ENCODE assay signal across 15 cellular contexts in the genomic region with DNA sequence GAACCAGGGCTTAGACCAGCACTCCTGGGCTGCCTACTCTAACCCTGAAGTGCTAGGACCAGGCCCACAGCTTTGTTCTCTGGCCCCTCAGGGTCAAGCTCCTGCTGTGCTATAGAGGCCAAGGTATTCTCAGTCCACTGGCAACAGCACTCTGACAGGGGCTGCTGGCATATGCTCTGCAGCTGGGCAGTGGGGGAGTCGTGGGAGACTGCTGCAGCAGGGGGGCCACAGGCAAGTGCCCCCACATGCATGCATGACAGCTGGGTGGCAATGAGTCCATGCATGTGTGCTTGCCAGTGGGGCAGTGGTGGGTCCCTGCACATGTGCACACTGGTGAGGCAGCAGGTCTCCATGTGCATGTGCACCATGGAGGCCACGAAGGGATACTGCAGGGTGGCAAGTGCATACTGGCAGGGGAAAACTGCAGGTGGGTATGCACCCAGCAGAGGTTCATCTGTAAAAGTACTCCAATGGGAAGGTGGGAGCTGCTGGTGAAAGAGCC.
DNase-seq lines count a peak whose midpoint lies in the region; ATAC-seq lines count a peak whose summit lies in the region.
"Had no signal": no experiment of that assay in that cellular context is flagged by ENCODE, and none has a peak within 500 bp of the region (broad histone marks: within the 10 kb centered on the region; RNA-seq: fewer than 3 reads in every experiment).

No MANE protein-coding gene starts in this region.

- no peak overlapping the region for H3K4me2 ChIP-seq in trophoblast cell (ENCODE audit: low read length)
- H3K4me2 ChIP-seq: BLaER1 had no signal

- H3K27me3 Mint-ChIP-seq in activated naive CD8-positive, alpha-beta T cell treated with anti-CD3 and anti-CD28 coated beads, Interleukin-2, amount 50 U/mL, for 24 hours, result no peaks in the 10 kb centered on the region
- H3K27me3 Mint-ChIP-seq in activated naive CD8-positive, alpha-beta T cell treated with anti-CD3 and anti-CD28 coated beads for 36 hours, result no peaks in the 10 kb centered on the region
- no peaks in the 10 kb centered on the region for H3K27me3 Mint-ChIP-seq in activated T-cell treated with anti-CD3 and anti-CD28 coated beads, Interleukin-2, amount 50 U/mL, for 72 hours (ENCODE audit: low read depth)
- H3K27me3 Mint-ChIP-seq: IgD-negative memory B cell had no signal

- H4K91ac ChIP-seq in trophoblast cell (ENCODE audit: low read depth, low read length), result no peak overlapping the region

- H3K27ac ChIP-seq in trophoblast cell (ENCODE audit: low read depth, low read length), result no peak overlapping the region
- H3K27ac ChIP-seq: BLaER1, GM23248 had no signal

- H3K79me1 ChIP-seq in trophoblast cell (ENCODE audit: low read length), result no peaks in the 10 kb centered on the region

- H3K27me3 ChIP-seq in trophoblast cell (ENCODE audit: insufficient read depth, low read length), result no peaks in the 10 kb centered on the region
- H3K27me3 ChIP-seq: BLaER1 had no signal

- H2AK5ac ChIP-seq in trophoblast cell (ENCODE audit: low read length), result no peak overlapping the region

- H4K12ac ChIP-seq in trophoblast cell (ENCODE audit: low read depth, low read length), result no peak overlapping the region

- no peaks in the 10 kb centered on the region for H3K36me3 ChIP-seq in trophoblast cell (ENCODE audit: control insufficient read depth in 1 of 2, insufficient read depth in 2 of 2, low read length in 2 of 2)
- H3K36me3 ChIP-seq: BLaER1 had no signal

- no peak overlapping the region for H3K14ac ChIP-seq in trophoblast cell (ENCODE audit: low read length)

- H4K8ac ChIP-seq in trophoblast cell (ENCODE audit: low read depth, low read length), result no peak overlapping the region

- H3K9ac ChIP-seq in trophoblast cell (ENCODE audit: low read length), result no peak overlapping the region
- H3K9ac ChIP-seq: BLaER1, GM23248 had no signal

- H3K4me3 Mint-ChIP-seq in activated naive CD8-positive, alpha-beta T cell treated with anti-CD3 and anti-CD28 coated beads, Interleukin-2, amount 50 U/mL, for 24 hours, result no peak overlapping the region
- H3K4me3 Mint-ChIP-seq in activated naive CD8-positive, alpha-beta T cell treated with anti-CD3 and anti-CD28 coated beads for 36 hours, result no peak overlapping the region
- H3K4me3 Mint-ChIP-seq in activated T-cell treated with anti-CD3 and anti-CD28 coated beads, Interleukin-2, amount 50 U/mL, for 72 hours, result no peak overlapping the region
- H3K4me3 Mint-ChIP-seq: CD8-positive, alpha-beta memory T cell; H9; IgD-negative memory B cell had no signal

- peaks cover 22% of the 10 kb centered on the region for H3K9me3 Mint-ChIP-seq in activated naive CD8-positive, alpha-beta T cell treated with anti-CD3 and anti-CD28 coated beads, Interleukin-2, amount 50 U/mL, for 24 hours
- H3K9me3 Mint-ChIP-seq in activated naive CD8-positive, alpha-beta T cell treated with anti-CD3 and anti-CD28 coated beads for 36 hours, result peaks cover 4% of the 10 kb centered on the region
- peaks cover 13 to 16% of the 10 kb centered on the region in 2 donors for H3K9me3 Mint-ChIP-seq in activated T-cell treated with anti-CD3 and anti-CD28 coated beads, Interleukin-2, amount 50 U/mL, for 72 hours

- no peaks in the 10 kb centered on the region for H3K36me3 Mint-ChIP-seq in activated naive CD8-positive, alpha-beta T cell treated with anti-CD3 and anti-CD28 coated beads, Interleukin-2, amount 50 U/mL, for 24 hours (ENCODE audit: low read depth)
- no peaks in the 10 kb centered on the region for H3K36me3 Mint-ChIP-seq in activated naive CD8-positive, alpha-beta T cell treated with anti-CD3 and anti-CD28 coated beads for 36 hours
- peaks cover 0 to 1% of the 10 kb centered on the region in 2 donors for H3K36me3 Mint-ChIP-seq in activated T-cell treated with anti-CD3 and anti-CD28 coated beads, Interleukin-2, amount 50 U/mL, for 72 hours (ENCODE audit: insufficient read depth in 2 of 2)
- H3K36me3 Mint-ChIP-seq: CD8-positive, alpha-beta memory T cell; IgD-negative memory B cell had no signal

- H2BK120ac ChIP-seq in trophoblast cell (ENCODE audit: insufficient read depth, low read length, poor library complexity), result no peak overlapping the region

- no peak overlapping the region for H2BK5ac ChIP-seq in trophoblast cell (ENCODE audit: low read depth, low read length, poor library complexity)

- H3K4ac ChIP-seq in trophoblast cell (ENCODE audit: low read depth, low read length), result no peak overlapping the region

- no CpG with 5 or more reads among the region's 2 CpGs for WGBS in trophoblast cell (ENCODE audit: extremely low coverage, insufficient coverage, insufficient read length)

- H3K18ac ChIP-seq in trophoblast cell (ENCODE audit: low read length), result no peak overlapping the region

- no peaks in the 10 kb centered on the region for H3K4me1 ChIP-seq in trophoblast cell (ENCODE audit: control insufficient read depth in 1 of 2, insufficient read depth in 2 of 2, low read length in 2 of 2)
- H3K4me1 ChIP-seq: BLaER1 had no signal

- peak overlapping the region; percentile 49 for H3K4me3 ChIP-seq in trophoblast cell (ENCODE audit: low read depth, low read length)
- H3K4me3 ChIP-seq: BLaER1, GM23248 had no signal

- H3K23ac ChIP-seq in trophoblast cell (ENCODE audit: low read length), result peak overlapping the region; percentile 7

- ATAC-seq in activated naive CD8-positive, alpha-beta T cell treated with anti-CD3 and anti-CD28 coated beads, Interleukin-2, amount 50 U/mL, for 24 hours, result peak; percentile 20
- peak; percentile 26 for ATAC-seq in esophagus mucosa
- no peak for ATAC-seq in activated T-cell treated with anti-CD3 and anti-CD28 coated beads, Interleukin-2, amount 50 U/mL, for 72 hours (replicated peaks in 1 of 2)

- no peaks in the 10 kb centered on the region for H3K4me1 Mint-ChIP-seq in activated naive CD8-positive, alpha-beta T cell treated with anti-CD3 and anti-CD28 coated beads, Interleukin-2, amount 50 U/mL, for 24 hours
- H3K4me1 Mint-ChIP-seq in activated naive CD8-positive, alpha-beta T cell treated with anti-CD3 and anti-CD28 coated beads for 36 hours, result no peaks in the 10 kb centered on the region
- no peaks in the 10 kb centered on the region for H3K4me1 Mint-ChIP-seq in activated T-cell treated with anti-CD3 and anti-CD28 coated beads, Interleukin-2, amount 50 U/mL, for 72 hours (ENCODE audit: low read depth)
- H3K4me1 Mint-ChIP-seq: CD8-positive, alpha-beta memory T cell; H9; IgD-negative memory B cell had no signal

- no peaks in the 10 kb centered on the region for H3K79me2 ChIP-seq in trophoblast cell (ENCODE audit: control insufficient read depth, insufficient read depth, low read length, poor library complexity)

- DNase-seq in activated naive CD8-positive, alpha-beta T cell treated with anti-CD3 and anti-CD28 coated beads, Interleukin-2, amount 50 U/mL, for 24 hours, result no peak
- DNase-seq in activated naive CD8-positive, alpha-beta T cell treated with anti-CD3 and anti-CD28 coated beads for 36 hours, result no peak
- DNase-seq in trophoblast cell (no peak), retina (no peak)
- no peak for DNase-seq in activated T-cell treated with anti-CD3 and anti-CD28 coated beads, Interleukin-2, amount 50 U/mL, for 72 hours
- DNase-seq in effector CD8-positive, alpha-beta T cell (lab: John Stamatoyannopoulos, UW), result no peak
- DNase-seq: 8988T; AML-193; CD8-positive, alpha-beta memory T cell; DMS53; GM23248; H9 had no signal

- H2BK12ac ChIP-seq in trophoblast cell (ENCODE audit: low read length), result no peak overlapping the region

- no peak overlapping the region for H3K27ac Mint-ChIP-seq in activated naive CD8-positive, alpha-beta T cell treated with anti-CD3 and anti-CD28 coated beads, Interleukin-2, amount 50 U/mL, for 24 hours
- no peak overlapping the region for H3K27ac Mint-ChIP-seq in activated naive CD8-positive, alpha-beta T cell treated with anti-CD3 and anti-CD28 coated beads for 36 hours
- no peak overlapping the region for H3K27ac Mint-ChIP-seq in activated T-cell treated with anti-CD3 and anti-CD28 coated beads, Interleukin-2, amount 50 U/mL, for 72 hours
- H3K27ac Mint-ChIP-seq: CD8-positive, alpha-beta memory T cell; H9; IgD-negative memory B cell had no signal

- no peak overlapping the region for H2AFZ ChIP-seq in trophoblast cell (ENCODE audit: insufficient read depth, low read length, poor library complexity)
- H2AFZ ChIP-seq: GM23248 had no signal

- peaks cover 5% of the 10 kb centered on the region for H3K9me3 ChIP-seq in trophoblast cell (ENCODE audit: insufficient read depth, low read depth, low read length)

Comparison
In these comparisons a context has a peak if more than half of its experiments do, and no peak if none do; other contexts are left out.
1. ATAC-seq: peak in activated naive CD8-positive, alpha-beta T cell treated with anti-CD3 and anti-CD28 coated beads, Interleukin-2, amount 50 U/mL, for 24 hours (single experiment) and esophagus mucosa (single experiment); none in activated T-cell treated with anti-CD3 and anti-CD28 coated beads, Interleukin-2, amount 50 U/mL, for 72 hours (0 of 2).